1 cellular context compared by ENCODE assay signal in the genomic region with DNA sequence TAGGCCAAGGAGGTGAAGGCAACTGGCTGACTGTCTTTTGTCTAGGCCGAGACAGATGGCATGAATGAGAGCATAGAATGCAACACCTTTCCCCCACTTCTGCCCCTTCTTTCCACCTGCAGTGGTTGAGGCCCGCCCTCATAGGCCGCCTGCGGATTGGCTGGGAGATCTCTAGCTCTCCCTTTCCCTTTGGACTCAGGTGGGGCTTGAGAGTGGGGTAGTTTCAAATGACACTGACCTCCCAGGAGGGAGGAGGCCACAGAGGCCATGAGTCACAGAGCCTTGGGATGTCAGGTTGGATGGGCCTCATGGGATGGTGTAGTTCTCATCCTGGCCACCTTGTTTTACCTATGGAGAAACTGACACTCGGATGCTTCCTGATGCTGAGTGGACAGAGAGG.
TF ChIP-seq lines count a peak whose summit lies in the region.

No MANE protein-coding gene starts in this region.

TF ChIP-seq in HepG2, 621 proteins besides CTCF, POLR2A, EP300 and RAD21:
- TF ChIP-seq TBX2 (CRISPR knock-in tag; IDR thresholded peaks at IDR 0.05; ENCODE audit: borderline replicate concordance) (no peak), DMAP1 (CRISPR knock-in tag; IDR thresholded peaks at IDR 0.05) (no peak), NONO (IDR thresholded peaks at IDR 0.05) (no peak), NONO (CRISPR knock-in tag; conservative IDR thresholded peaks at IDR 0.05) (no peak)
- TF ChIP-seq, protein P1, sequence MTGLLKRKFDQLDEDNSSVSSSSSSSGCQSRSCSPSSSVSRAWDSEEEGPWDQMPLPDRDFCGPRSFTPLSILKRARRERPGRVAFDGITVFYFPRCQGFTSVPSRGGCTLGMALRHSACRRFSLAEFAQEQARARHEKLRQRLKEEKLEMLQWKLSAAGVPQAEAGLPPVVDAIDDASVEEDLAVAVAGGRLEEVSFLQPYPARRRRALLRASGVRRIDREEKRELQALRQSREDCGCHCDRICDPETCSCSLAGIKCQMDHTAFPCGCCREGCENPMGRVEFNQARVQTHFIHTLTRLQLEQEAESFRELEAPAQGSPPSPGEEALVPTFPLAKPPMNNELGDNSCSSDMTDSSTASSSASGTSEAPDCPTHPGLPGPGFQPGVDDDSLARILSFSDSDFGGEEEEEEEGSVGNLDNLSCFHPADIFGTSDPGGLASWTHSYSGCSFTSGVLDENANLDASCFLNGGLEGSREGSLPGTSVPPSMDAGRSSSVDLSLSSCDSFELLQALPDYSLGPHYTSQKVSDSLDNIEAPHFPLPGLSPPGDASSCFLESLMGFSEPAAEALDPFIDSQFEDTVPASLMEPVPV (CRISPR knock-in tag; IDR thresholded peaks at IDR 0.05), result no peak
- TF ChIP-seq, protein P2, sequence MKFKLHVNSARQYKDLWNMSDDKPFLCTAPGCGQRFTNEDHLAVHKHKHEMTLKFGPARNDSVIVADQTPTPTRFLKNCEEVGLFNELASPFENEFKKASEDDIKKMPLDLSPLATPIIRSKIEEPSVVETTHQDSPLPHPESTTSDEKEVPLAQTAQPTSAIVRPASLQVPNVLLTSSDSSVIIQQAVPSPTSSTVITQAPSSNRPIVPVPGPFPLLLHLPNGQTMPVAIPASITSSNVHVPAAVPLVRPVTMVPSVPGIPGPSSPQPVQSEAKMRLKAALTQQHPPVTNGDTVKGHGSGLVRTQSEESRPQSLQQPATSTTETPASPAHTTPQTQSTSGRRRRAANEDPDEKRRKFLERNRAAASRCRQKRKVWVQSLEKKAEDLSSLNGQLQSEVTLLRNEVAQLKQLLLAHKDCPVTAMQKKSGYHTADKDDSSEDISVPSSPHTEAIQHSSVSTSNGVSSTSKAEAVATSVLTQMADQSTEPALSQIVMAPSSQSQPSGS (CRISPR knock-in tag; IDR thresholded peaks at IDR 0.05), result no peak
- TF ChIP-seq, protein P3, sequence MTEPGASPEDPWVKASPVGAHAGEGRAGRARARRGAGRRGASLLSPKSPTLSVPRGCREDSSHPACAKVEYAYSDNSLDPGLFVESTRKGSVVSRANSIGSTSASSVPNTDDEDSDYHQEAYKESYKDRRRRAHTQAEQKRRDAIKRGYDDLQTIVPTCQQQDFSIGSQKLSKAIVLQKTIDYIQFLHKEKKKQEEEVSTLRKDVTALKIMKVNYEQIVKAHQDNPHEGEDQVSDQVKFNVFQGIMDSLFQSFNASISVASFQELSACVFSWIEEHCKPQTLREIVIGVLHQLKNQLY (CRISPR knock-in tag; IDR thresholded peaks at IDR 0.05), result no peak
